1 cellular context compared by ENCODE assay signal in the genomic region with DNA sequence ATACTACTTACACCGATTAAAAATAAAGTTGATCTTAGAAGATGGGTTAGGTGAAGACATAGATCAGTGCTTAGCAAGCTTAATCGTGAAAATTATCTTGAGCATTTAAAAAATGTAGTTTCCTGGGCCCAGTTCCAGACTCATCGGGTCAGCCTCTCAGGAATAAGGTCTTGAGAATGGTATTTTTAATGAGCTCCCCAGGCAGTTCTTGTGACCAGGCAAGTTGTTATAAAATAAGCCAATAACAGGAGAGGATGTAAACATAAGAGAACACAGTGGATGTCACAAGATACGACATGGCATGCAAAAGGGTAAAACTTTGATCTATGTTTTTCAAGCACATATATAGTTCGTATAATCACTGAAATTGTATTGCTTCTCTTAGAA.
TF ChIP-seq lines count a peak whose summit lies in the region.

No MANE protein-coding gene starts in this region.

TF ChIP-seq in GM23338, 12 proteins besides CTCF, POLR2A, EP300 and RAD21 (continued from another document):
- TF ChIP-seq, protein P1, sequence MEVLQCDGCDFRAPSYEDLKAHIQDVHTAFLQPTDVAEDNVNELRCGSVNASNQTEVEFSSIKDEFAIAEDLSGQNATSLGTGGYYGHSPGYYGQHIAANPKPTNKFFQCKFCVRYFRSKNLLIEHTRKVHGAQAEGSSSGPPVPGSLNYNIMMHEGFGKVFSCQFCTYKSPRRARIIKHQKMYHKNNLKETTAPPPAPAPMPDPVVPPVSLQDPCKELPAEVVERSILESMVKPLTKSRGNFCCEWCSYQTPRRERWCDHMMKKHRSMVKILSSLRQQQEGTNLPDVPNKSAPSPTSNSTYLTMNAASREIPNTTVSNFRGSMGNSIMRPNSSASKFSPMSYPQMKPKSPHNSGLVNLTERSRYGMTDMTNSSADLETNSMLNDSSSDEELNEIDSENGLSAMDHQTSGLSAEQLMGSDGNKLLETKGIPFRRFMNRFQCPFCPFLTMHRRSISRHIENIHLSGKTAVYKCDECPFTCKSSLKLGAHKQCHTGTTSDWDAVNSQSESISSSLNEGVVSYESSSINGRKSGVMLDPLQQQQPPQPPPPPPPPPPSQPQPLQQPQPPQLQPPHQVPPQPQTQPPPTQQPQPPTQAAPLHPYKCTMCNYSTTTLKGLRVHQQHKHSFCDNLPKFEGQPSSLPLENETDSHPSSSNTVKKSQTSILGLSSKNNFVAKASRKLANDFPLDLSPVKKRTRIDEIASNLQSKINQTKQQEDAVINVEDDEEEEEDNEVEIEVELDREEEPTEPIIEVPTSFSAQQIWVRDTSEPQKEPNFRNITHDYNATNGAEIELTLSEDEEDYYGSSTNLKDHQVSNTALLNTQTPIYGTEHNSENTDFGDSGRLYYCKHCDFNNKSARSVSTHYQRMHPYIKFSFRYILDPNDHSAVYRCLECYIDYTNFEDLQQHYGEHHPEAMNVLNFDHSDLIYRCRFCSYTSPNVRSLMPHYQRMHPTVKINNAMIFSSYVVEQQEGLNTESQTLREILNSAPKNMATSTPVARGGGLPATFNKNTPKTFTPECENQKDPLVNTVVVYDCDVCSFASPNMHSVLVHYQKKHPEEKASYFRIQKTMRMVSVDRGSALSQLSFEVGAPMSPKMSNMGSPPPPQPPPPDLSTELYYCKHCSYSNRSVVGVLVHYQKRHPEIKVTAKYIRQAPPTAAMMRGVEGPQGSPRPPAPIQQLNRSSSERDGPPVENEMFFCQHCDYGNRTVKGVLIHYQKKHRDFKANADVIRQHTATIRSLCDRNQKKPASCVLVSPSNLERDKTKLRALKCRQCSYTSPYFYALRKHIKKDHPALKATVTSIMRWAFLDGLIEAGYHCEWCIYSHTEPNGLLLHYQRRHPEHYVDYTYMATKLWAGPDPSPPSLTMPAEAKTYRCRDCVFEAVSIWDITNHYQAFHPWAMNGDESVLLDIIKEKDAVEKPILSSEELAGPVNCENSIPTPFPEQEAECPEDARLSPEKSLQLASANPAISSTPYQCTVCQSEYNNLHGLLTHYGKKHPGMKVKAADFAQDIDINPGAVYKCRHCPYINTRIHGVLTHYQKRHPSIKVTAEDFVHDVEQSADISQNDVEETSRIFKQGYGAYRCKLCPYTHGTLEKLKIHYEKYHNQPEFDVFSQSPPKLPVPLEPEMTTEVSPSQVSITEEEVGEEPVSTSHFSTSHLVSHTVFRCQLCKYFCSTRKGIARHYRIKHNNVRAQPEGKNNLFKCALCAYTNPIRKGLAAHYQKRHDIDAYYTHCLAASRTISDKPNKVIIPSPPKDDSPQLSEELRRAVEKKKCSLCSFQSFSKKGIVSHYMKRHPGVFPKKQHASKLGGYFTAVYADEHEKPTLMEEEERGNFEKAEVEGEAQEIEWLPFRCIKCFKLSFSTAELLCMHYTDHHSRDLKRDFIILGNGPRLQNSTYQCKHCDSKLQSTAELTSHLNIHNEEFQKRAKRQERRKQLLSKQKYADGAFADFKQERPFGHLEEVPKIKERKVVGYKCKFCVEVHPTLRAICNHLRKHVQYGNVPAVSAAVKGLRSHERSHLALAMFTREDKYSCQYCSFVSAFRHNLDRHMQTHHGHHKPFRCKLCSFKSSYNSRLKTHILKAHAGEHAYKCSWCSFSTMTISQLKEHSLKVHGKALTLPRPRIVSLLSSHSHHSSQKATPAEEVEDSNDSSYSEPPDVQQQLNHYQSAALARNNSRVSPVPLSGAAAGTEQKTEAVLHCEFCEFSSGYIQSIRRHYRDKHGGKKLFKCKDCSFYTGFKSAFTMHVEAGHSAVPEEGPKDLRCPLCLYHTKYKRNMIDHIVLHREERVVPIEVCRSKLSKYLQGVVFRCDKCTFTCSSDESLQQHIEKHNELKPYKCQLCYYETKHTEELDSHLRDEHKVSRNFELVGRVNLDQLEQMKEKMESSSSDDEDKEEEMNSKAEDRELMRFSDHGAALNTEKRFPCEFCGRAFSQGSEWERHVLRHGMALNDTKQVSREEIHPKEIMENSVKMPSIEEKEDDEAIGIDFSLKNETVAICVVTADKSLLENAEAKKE (CRISPR knock-in tag; IDR thresholded peaks at IDR 0.05) = no peak
- TF ChIP-seq ZNF114 (CRISPR knock-in tag; IDR thresholded peaks at IDR 0.05) (no peak), EZH2 (IDR thresholded peaks at IDR 0.05; ENCODE audit: low read depth, unreplicated experiment) (no peak), EZH2phosphoT487 (IDR thresholded peaks at IDR 0.05; ENCODE audit: unreplicated experiment) (no peak), CREB1 (CRISPR knock-in tag; IDR thresholded peaks at IDR 0.05; ENCODE audit: low read depth) (no peak), ZNF331 (CRISPR knock-in tag; IDR thresholded peaks at IDR 0.05; ENCODE audit: low read depth) (no peak), POLR2AphosphoS5 (IDR thresholded peaks at IDR 0.05; ENCODE audit: low read depth) (no peak), NANOG (IDR thresholded peaks at IDR 0.05; ENCODE audit: borderline replicate concordance) (no peak)
